10 cellular contexts compared by ENCODE assay signal in the genomic region with DNA sequence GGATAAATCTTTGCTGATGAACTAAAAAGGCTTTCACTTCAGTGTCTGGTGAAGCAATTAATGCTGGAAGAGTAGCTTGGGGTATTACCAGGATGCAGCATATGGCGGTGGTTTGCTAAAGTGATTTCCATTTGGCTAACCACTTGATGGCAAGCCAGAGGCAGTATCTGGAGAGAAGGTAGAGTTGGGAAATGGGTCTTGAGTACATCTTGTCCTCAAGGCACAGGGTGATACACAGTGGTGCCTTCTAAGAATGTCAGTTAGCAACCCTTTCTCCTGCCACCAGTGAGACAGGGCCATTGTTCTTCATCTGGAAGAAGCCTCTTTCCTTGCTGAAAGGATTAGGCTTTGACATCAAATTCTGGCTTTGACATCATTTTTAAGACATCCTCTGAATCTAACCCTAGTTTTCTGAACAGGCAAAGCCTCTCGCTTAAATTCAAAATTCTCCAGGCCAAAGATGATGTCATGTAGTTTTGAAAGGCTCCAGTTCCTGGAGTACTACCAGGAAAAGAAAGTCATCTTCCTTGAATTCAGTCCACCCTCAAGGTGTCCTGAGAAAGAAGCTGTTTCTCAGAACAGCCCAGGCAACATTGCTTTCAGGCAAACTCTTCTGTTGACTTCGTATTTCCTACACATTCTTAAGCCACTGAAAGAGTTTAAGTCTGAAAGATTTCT.
A peak's percentile ranks its signal among the peaks of the same experiment; 100 is the strongest.
DNase-seq lines count a peak whose midpoint lies in the region; ATAC-seq and TF ChIP-seq lines count a peak whose summit lies in the region.
"Had no signal": no experiment of that assay in that cellular context is flagged by ENCODE, and none has a peak within 500 bp of the region (broad histone marks: within the 10 kb centered on the region; RNA-seq: fewer than 3 reads in every experiment).

No MANE protein-coding gene starts in this region.

- no peaks in the 10 kb centered on the region for H3K9me3 ChIP-seq in sigmoid colon

- peaks cover 5 to 58% (median 9%) of the 10 kb centered on the region in 4 donors for H3K36me3 ChIP-seq in sigmoid colon

- POLR2A ChIA-PET in activated CD4-positive, alpha-beta memory T cell treated with anti-CD3 and anti-CD28 coated beads, Interleukin-2, amount 10 ng/mL, durations not matched to agents 7 days and 5 days (lab: Charles Lee) = interaction anchor here (0.7 to 21.1 kb wide), 12 partner anchors 11 to 181 kb away, joined by 4 to 440 read pairs (median 10); a partner anchor contains a TSS

- H3K27me3 ChIP-seq in sigmoid colon = no peaks in the 10 kb centered on the region

- H3K27ac Mint-ChIP-seq in activated CD4-positive, alpha-beta memory T cell treated with anti-CD3 and anti-CD28 coated beads, Interleukin-2, amount 10 ng/mL, durations not matched to agents 7 days and 5 days = peak overlapping the region; percentile 89

- peaks cover 0 to 77% (median 41%) of the 10 kb centered on the region in 4 donors for H3K4me1 ChIP-seq in sigmoid colon

- peak in 3 of 4 donors; percentile 56 to 88 (median 64) for TF ChIP-seq EP300 in sigmoid colon (IDR thresholded peaks at IDR 0.05)

- DNase-seq in DMS 273 treated with DMSO at 0.1 percent for 48 hours (lab: John Stamatoyannopoulos, UW) (peak; percentile 5), fibroblast of peridontal ligament (ENCODE audit: extremely low read depth) (peak; percentile 79), sigmoid colon (peak; percentile 81), EL (no peak), OCI-M2 (lab: John Stamatoyannopoulos, UW; ENCODE audit: unreplicated experiment) (no peak)
- DNase-seq in activated CD4-positive, alpha-beta memory T cell treated with anti-CD3 and anti-CD28 coated beads, Interleukin-2, amount 10 ng/mL, durations not matched to agents 7 days and 5 days = no peak
- DNase-seq in stimulated activated naive CD4-positive, alpha-beta T cell (lab: John Stamatoyannopoulos, UW) = no peak
- DNase-seq: NCI-H748 treated with DMSO at 0.1 percent for 48 hours, small intestine had no signal

- H3K4me1 Mint-ChIP-seq in activated CD4-positive, alpha-beta memory T cell treated with anti-CD3 and anti-CD28 coated beads, Interleukin-2, amount 10 ng/mL, durations not matched to agents 7 days and 5 days = peaks cover 88% of the 10 kb centered on the region

- CTCF ChIA-PET in activated CD4-positive, alpha-beta memory T cell treated with anti-CD3 and anti-CD28 coated beads, Interleukin-2, amount 10 ng/mL, durations not matched to agents 7 days and 5 days (lab: Charles Lee) = interaction anchor here (1.0 to 1.8 kb wide), 4 partner anchors 25 to 181 kb away, joined by 3 to 4 read pairs (median 4); no protein-coding TSS in a partner anchor

- H3K36me3 Mint-ChIP-seq in activated CD4-positive, alpha-beta memory T cell treated with anti-CD3 and anti-CD28 coated beads, Interleukin-2, amount 10 ng/mL, durations not matched to agents 7 days and 5 days (ENCODE audit: low read depth) = peaks cover 95% of the 10 kb centered on the region

- H3K27me3 Mint-ChIP-seq in activated CD4-positive, alpha-beta memory T cell treated with anti-CD3 and anti-CD28 coated beads, Interleukin-2, amount 10 ng/mL, durations not matched to agents 7 days and 5 days = no peaks in the 10 kb centered on the region

- TF ChIP-seq CTCF in sigmoid colon (IDR thresholded peaks at IDR 0.05) = no peak

- no peak overlapping the region for H3K4me3 ChIP-seq in sigmoid colon

- H3K27ac ChIP-seq in sigmoid colon = peak overlapping the region; percentile 56 to 95 (median 72)

- H3K4me3 Mint-ChIP-seq in activated CD4-positive, alpha-beta memory T cell treated with anti-CD3 and anti-CD28 coated beads, Interleukin-2, amount 10 ng/mL, durations not matched to agents 7 days and 5 days = peak overlapping the region; percentile 36

- 84 to 90% methylated on average over 3 of the region's 3 CpGs for WGBS in sigmoid colon, 2 donors

- intact Hi-C loops in sigmoid colon (cut with DNase I) = no loop called here

- no peak for ATAC-seq in GM18505 (IDR thresholded peaks at IDR 0.05; ENCODE audit: unreplicated experiment)

- no peaks in the 10 kb centered on the region for H3K9me3 Mint-ChIP-seq in activated CD4-positive, alpha-beta memory T cell treated with anti-CD3 and anti-CD28 coated beads, Interleukin-2, amount 10 ng/mL, durations not matched to agents 7 days and 5 days

- TF ChIP-seq POLR2A in sigmoid colon (IDR thresholded peaks at IDR 0.05) (no peak), GM18505 (IDR thresholded peaks at IDR 0.05; ENCODE audit: borderline replicate concordance, extremely low read depth, insufficient read depth, insufficient read length) (no peak)

Comparison
In these comparisons a context has a peak if more than half of its experiments do, and no peak if none do; other contexts are left out.
1. DNase-seq: peak in DMS 273 treated with DMSO at 0.1 percent for 48 hours (single experiment), fibroblast of peridontal ligament (single experiment) and sigmoid colon (single experiment); none in activated CD4-positive, alpha-beta memory T cell treated with anti-CD3 and anti-CD28 coated beads, Interleukin-2, amount 10 ng/mL, durations not matched to agents 7 days and 5 days (single experiment), stimulated activated naive CD4-positive, alpha-beta T cell (0 of 6), EL (single experiment) and OCI-M2 (single experiment).